ENCODE assay signal across 8 cellular contexts in genomic region chr12:110048242-110049027, GRCh38. TPM values are rescaled to one million over a fixed set of nuclear protein-coding genes. Genes with fewer than 3 reads are reported as not detected.
DNase-seq lines count a peak whose midpoint lies in the region; ATAC-seq and TF ChIP-seq lines count a peak whose summit lies in the region.

TSS of gene C12orf76 (minus strand) at chr12:110048522. CDS start at chr12:110048495, 27 bp downstream.

- TF ChIP-seq CTCF in SK-N-SH (IDR thresholded peaks at IDR 0.05): peak; percentile 12; the same call in 1 of the 2 replicates
- TF ChIP-seq CTCF in omental fat pad (IDR thresholded peaks at IDR 0.05): no peak
- no peak for TF ChIP-seq CTCF in thoracic aorta (IDR thresholded peaks at IDR 0.05)

- peak in 1 of 2 experiments; percentile 23; a peak in 1 of 4 replicates for TF ChIP-seq EP300 in SK-N-SH (IDR thresholded peaks at IDR 0.05; ENCODE audit: borderline replicate concordance in 1 of 2, low read depth in 1 of 2, low read length in 1 of 2)

- peak within 1 kb of the TSS; percentile 97 for H3K4me2 ChIP-seq in SK-N-SH

- H4K20me1 ChIP-seq in SK-N-SH (ENCODE audit: insufficient read depth): no peaks in the 10 kb centered on the region

- POLR2A ChIA-PET in SK-N-SH (lab: Yijun Ruan, JAX): no interaction called here

- peaks cover 47% of the 10 kb centered on the region for H3K79me2 ChIP-seq in SK-N-SH (ENCODE audit: insufficient read depth)

- CTCF ChIA-PET in SK-N-SH (lab: Yijun Ruan, JAX): interaction anchor here (1.0 kb wide), 1 partner anchor 53 kb away, joined by 3 read pairs; no protein-coding TSS in a partner anchor

- peaks cover 14 to 18% of the 10 kb centered on the region in 2 experiments; a peak in 3 of 4 replicates for H3K4me1 ChIP-seq in SK-N-SH (ENCODE audit: control insufficient read depth in 1 of 2, insufficient read depth in 2 of 2, low read depth in 1 of 2, low read length in 1 of 2)
- H3K4me1 ChIP-seq in thoracic aorta (ENCODE audit: control insufficient read depth in 1 of 2, low read depth in 2 of 2): peaks cover 3 to 20% of the 10 kb centered on the region in 2 donors

- H3F3A ChIP-seq in SK-N-SH (replicated peaks; ENCODE audit: insufficient read depth): peaks cover 9% of the 10 kb centered on the region

- peaks cover 0 to 6% of the 10 kb centered on the region in 2 experiments for H3K36me3 ChIP-seq in SK-N-SH (replicated peaks in 1 of 2; ENCODE audit: control insufficient read depth in 1 of 2, insufficient read depth in 2 of 2, low read length in 1 of 2)
- peaks cover 5% of the 10 kb centered on the region for H3K36me3 ChIP-seq in thoracic aorta

- ATAC-seq in HG02571 (IDR thresholded peaks at IDR 0.05; ENCODE audit: unreplicated experiment) (peak; percentile 100), omental fat pad (ENCODE audit: low FRiP score) (peak; percentile 98), thoracic aorta (ENCODE audit: insufficient number of reproducible peaks, low FRiP score, low read depth) (peak; percentile 96)

- H3K4me3 ChIP-seq in SK-N-SH (ENCODE audit: low read depth in 2 of 2, low read length in 1 of 2) (peak within 1 kb of the TSS; percentile 78 to 84), thoracic aorta (peak within 1 kb of the TSS; percentile 72)

- H3K9me3 ChIP-seq in SK-N-SH: no peaks in the 10 kb centered on the region
- no peaks in the 10 kb centered on the region for H3K9me3 ChIP-seq in thoracic aorta

- H3K27me3 ChIP-seq in SK-N-SH (ENCODE audit: insufficient read depth): no peaks in the 10 kb centered on the region
- no peaks in the 10 kb centered on the region for H3K27me3 ChIP-seq in thoracic aorta (replicated peaks; ENCODE audit: insufficient read depth)

- H2AFZ ChIP-seq in SK-N-SH (ENCODE audit: low read depth): peak within 1 kb of the TSS; percentile 97

- peak within 1 kb of the TSS; percentile 85 to 86 for H3K27ac ChIP-seq in SK-N-SH (ENCODE audit: low read depth in 2 of 2, low read length in 1 of 2)
- H3K27ac ChIP-seq in thoracic aorta: peak within 1 kb of the TSS; percentile 57 to 60

- no peaks in the 10 kb centered on the region for H3K9me2 ChIP-seq in SK-N-SH

- no peak for TF ChIP-seq RAD21 in SK-N-SH (IDR thresholded peaks at IDR 0.05; ENCODE audit: low read length)

- DNase-seq in GM04504 (ENCODE audit: low read depth) (peak; percentile 94), NCI-H1048 (lab: John Stamatoyannopoulos, UW) (peak; percentile 90), SK-N-SH (peak; percentile 93), glomerular visceral epithelial cell (ENCODE audit: extremely low spot score) (peak; percentile 94), omental fat pad (ENCODE audit: low spot score) (peak; percentile 79), thoracic aorta (ENCODE audit: low spot score) (peak; percentile 83)
- peak; percentile 89 for DNase-seq in activated naive CD4-positive, alpha-beta T cell treated with anti-CD3 and anti-CD28 coated beads, Interleukin-2, amount 50 U/mL, for 16 hours

- 2% methylated on average over 33 of the region's 47 CpGs for WGBS in SK-N-SH (ENCODE audit: low lambda C conversion rate)

- peak within 1 kb of the TSS; percentile 78 for H3K9ac ChIP-seq in SK-N-SH

TF ChIP-seq in SK-N-SH, 30 proteins besides CTCF, POLR2A, EP300 and RAD21 (continues in another document):
- TF ChIP-seq ZBTB33 (IDR thresholded peaks at IDR 0.05; ENCODE audit: borderline replicate concordance, low read depth) (no peak), RFX5 (IDR thresholded peaks at IDR 0.05; ENCODE audit: low read length) (peak; percentile 65; the same call in 1 of the 2 replicates), FOSL2 (IDR thresholded peaks at IDR 0.05; ENCODE audit: borderline replicate concordance, low read depth) (no peak), PBX3 (IDR thresholded peaks at IDR 0.05) (0 out of 2 replicates have a peak, but pooled peaks have one; percentile 8), GABPA (IDR thresholded peaks at IDR 0.05; ENCODE audit: low read depth) (peak; percentile 98), RXRA (IDR thresholded peaks at IDR 0.05; ENCODE audit: borderline replicate concordance, low read depth) (no peak), TEAD4 (IDR thresholded peaks at IDR 0.05; ENCODE audit: borderline replicate concordance, insufficient read depth) (no peak), ELF1 (IDR thresholded peaks at IDR 0.05) (peak; percentile 84), USF1 (IDR thresholded peaks at IDR 0.05; ENCODE audit: borderline replicate concordance, low read depth) (no peak), EZH2phosphoT487 (IDR thresholded peaks at IDR 0.05; ENCODE audit: borderline replicate concordance, low read depth) (no peak), JUND (IDR thresholded peaks at IDR 0.05) (no peak), SMC3 (IDR thresholded peaks at IDR 0.05; ENCODE audit: low read depth, low read length) (no peak), RCOR1 (IDR thresholded peaks at IDR 0.05; ENCODE audit: low read length) (peak; percentile 79), TAF1 (IDR thresholded peaks at IDR 0.05; ENCODE audit: borderline replicate concordance, low read depth, low read length) (peak; percentile 86; the same call in 1 of the 2 replicates), NRF1 (IDR thresholded peaks at IDR 0.05; ENCODE audit: low read depth, low read length) (no peak), REST (IDR thresholded peaks at IDR 0.05; ENCODE audit: low read depth, low read length) (peak; percentile 57), POLR2AphosphoS5 (IDR thresholded peaks at IDR 0.05; ENCODE audit: low read depth, low read length) (peak; percentile 90), TCF12 (IDR thresholded peaks at IDR 0.05) (peak; percentile 35; the same call in 1 of the 2 replicates)

RNA-seq across cellular contexts. Expression of gene C12orf76, which starts in this region (rescaled TPM):
- 29.2 and 38.3 TPM in 2 replicates for polyA plus RNA-seq in SK-N-SH (2012; rRNA removed)
- 34.8 and 37.0 TPM in 2 replicates for polyA plus RNA-seq in SK-N-SH (2012; cell fraction: cytosol; rRNA removed)
- 34.6 and 50.8 TPM in 2 replicates for polyA plus RNA-seq in SK-N-SH (2012; cell fraction: nucleus; rRNA removed)
- total RNA-seq in omental fat pad (10 to 100 TPM in 3 of 4 donors, 1 to 10 TPM in 1; 7.4 to 17.0 (median 11.9) TPM), thoracic aorta (10 to 100 TPM in 1 of 2 donors, 1 to 10 TPM in 1; 6.4 to 18.1 TPM)

Comparison
In these comparisons a context has a peak if more than half of its experiments do, and no peak if none do; other contexts are left out.
1. Peak in every context shown above with its lines: DNase-seq, ATAC-seq, H3K4me3 ChIP-seq and H3K27ac ChIP-seq.